In genomic region chr17:82648165-82648668, GRCh38 we compare ENCODE assay signal across 1 cellular context.
TF ChIP-seq lines count a peak whose summit lies in the region.

Gene WDR45B, minus strand, starts transcription at chr17:82648444. Its CDS starts 104 bp downstream, at chr17:82648340.

TF ChIP-seq in WTC11, 78 proteins besides CTCF, POLR2A, EP300 and RAD21 (continued from another document and continues in another):
- no peak for TF ChIP-seq STAT6 (CRISPR knock-in tag; conservative IDR thresholded peaks at IDR 0.05; ENCODE audit: low read depth)
- 0 out of 2 replicates have a peak, but pooled peaks have one; percentile 66 for TF ChIP-seq ZBTB21 (CRISPR knock-in tag; IDR thresholded peaks at IDR 0.05; ENCODE audit: borderline replicate concordance)
- no peak for TF ChIP-seq AR (CRISPR knock-in tag; IDR thresholded peaks at IDR 0.05)
- TF ChIP-seq MLX (CRISPR knock-in tag; IDR thresholded peaks at IDR 0.05), result no peak
- TF ChIP-seq HMGA2 (CRISPR knock-in tag; IDR thresholded peaks at IDR 0.05), result no peak
- TF ChIP-seq CREM (CRISPR knock-in tag; IDR thresholded peaks at IDR 0.05), result peak; percentile 30; the same call in 1 of the 2 replicates
- TF ChIP-seq ELF4 (CRISPR knock-in tag; IDR thresholded peaks at IDR 0.05; ENCODE audit: low read depth), result 0 out of 2 replicates have a peak, but pooled peaks have one; percentile 36
- TF ChIP-seq ZSCAN18 (CRISPR knock-in tag; IDR thresholded peaks at IDR 0.05), result no peak
- TF ChIP-seq ZBTB43 (CRISPR knock-in tag; IDR thresholded peaks at IDR 0.05), result no peak
- peak; percentile 57; the same call in 1 of the 2 replicates for TF ChIP-seq IRF1 (CRISPR knock-in tag; IDR thresholded peaks at IDR 0.05)
- TF ChIP-seq FOXK1 (CRISPR knock-in tag; IDR thresholded peaks at IDR 0.05), result peak; percentile 87
- TF ChIP-seq NFYB (CRISPR knock-in tag; conservative IDR thresholded peaks at IDR 0.05; ENCODE audit: low read depth), result no peak
- TF ChIP-seq SMAD4 (CRISPR knock-in tag; IDR thresholded peaks at IDR 0.05), result no peak
- peak; percentile 70; the same call in 1 of the 2 replicates for TF ChIP-seq JUN (CRISPR knock-in tag; IDR thresholded peaks at IDR 0.05)
- no peak for TF ChIP-seq NR3C1 (CRISPR knock-in tag; conservative IDR thresholded peaks at IDR 0.05; ENCODE audit: low read depth)
- 0 out of 2 replicates have a peak, but pooled peaks have one; percentile 39 for TF ChIP-seq FOXP1 (CRISPR knock-in tag; IDR thresholded peaks at IDR 0.05; ENCODE audit: borderline replicate concordance)
- TF ChIP-seq TP53 (CRISPR knock-in tag; IDR thresholded peaks at IDR 0.05), result 0 out of 2 replicates have a peak, but pooled peaks have one; percentile 46
- no peak for TF ChIP-seq NR1H2 (CRISPR knock-in tag; IDR thresholded peaks at IDR 0.05)
- peak; percentile 67 for TF ChIP-seq SP1 (CRISPR knock-in tag; conservative IDR thresholded peaks at IDR 0.05)
- TF ChIP-seq ZNF263 (CRISPR knock-in tag; IDR thresholded peaks at IDR 0.05; ENCODE audit: low read depth), result no peak
- 0 out of 2 replicates have a peak, but pooled peaks have one; percentile 26 for TF ChIP-seq OVOL2 (CRISPR knock-in tag; IDR thresholded peaks at IDR 0.05; ENCODE audit: borderline replicate concordance)
- no peak for TF ChIP-seq CREB1 (CRISPR knock-in tag; IDR thresholded peaks at IDR 0.05)
- TF ChIP-seq ETV6 (CRISPR knock-in tag; IDR thresholded peaks at IDR 0.05), result 0 out of 2 replicates have a peak, but pooled peaks have one; percentile 70
- peak; percentile 69 for TF ChIP-seq MAX (CRISPR knock-in tag; IDR thresholded peaks at IDR 0.05)
- TF ChIP-seq ARID4B (CRISPR knock-in tag; IDR thresholded peaks at IDR 0.05; ENCODE audit: borderline replicate concordance), result peak; percentile 67; the same call in 1 of the 2 replicates
- peak; percentile 68; the same call in 1 of the 2 replicates for TF ChIP-seq GABPB1 (CRISPR knock-in tag; IDR thresholded peaks at IDR 0.05)
- TF ChIP-seq ZNF232 (CRISPR knock-in tag; IDR thresholded peaks at IDR 0.05), result peak; percentile 71; the same call in 1 of the 2 replicates
- TF ChIP-seq ZNF425 (CRISPR knock-in tag; conservative IDR thresholded peaks at IDR 0.05), result no peak
- no peak for TF ChIP-seq E2F1 (CRISPR knock-in tag; IDR thresholded peaks at IDR 0.05)
- 0 out of 2 replicates have a peak, but pooled peaks have one; percentile 30 for TF ChIP-seq USF2 (CRISPR knock-in tag; IDR thresholded peaks at IDR 0.05)
